15 cellular contexts compared by ENCODE assay signal in genomic region chr11:6660712-6661111, GRCh38.
"Had no signal": no experiment of that assay in that cellular context is flagged by ENCODE, and none has a peak within 500 bp of the region (broad histone marks: within the 10 kb centered on the region; RNA-seq: fewer than 3 reads in every experiment).

No MANE protein-coding gene starts in this region.

- DNase-seq: effector CD8-positive, alpha-beta T cell; endodermal cell; foreskin fibroblast; gastrocnemius medialis; head of caudate nucleus; mesenchymal stem cell; naive thymus-derived CD4-positive, alpha-beta T cell; right lobe of liver; small intestine; stimulated activated CD4-positive, alpha-beta T cell treated with anti-CD3 and anti-CD28 coated beads, Interleukin-15, amount 100 ng/mL, for 24 hours; stimulated activated CD4-positive, alpha-beta T cell treated with anti-CD3 and anti-CD28 coated beads, Interleukin-2, amount 100 ng/mL, for 48 hours; stimulated activated naive B cell treated with anti-CD40 and anti-IgM and Interleukin-4, amounts not matched to agents 10 μg/mL and 1 μg/mL and 100 μg/mL, for 72 hours; upper lobe of left lung; uterus had no signal

- ATAC-seq: esophagus mucosa; gastrocnemius medialis; naive thymus-derived CD4-positive, alpha-beta T cell; right lobe of liver had no signal
